Comparison of ENCODE assay signal across 8 cellular contexts in genomic region chr10:86960003-86960862, GRCh38. TPM values are rescaled to one million over a fixed set of nuclear protein-coding genes. Genes with fewer than 3 reads are reported as not detected.
DNase-seq lines count a peak whose midpoint lies in the region; ATAC-seq and TF ChIP-seq lines count a peak whose summit lies in the region.

No MANE protein-coding gene starts in this region.

- ATAC-seq in GM18517 (IDR thresholded peaks at IDR 0.05; ENCODE audit: unreplicated experiment) (peak; percentile 70), HG03097 (IDR thresholded peaks at IDR 0.05; ENCODE audit: low FRiP score, unreplicated experiment) (peak; percentile 48), lung (ENCODE audit: insufficient read depth, low FRiP score) (peak; percentile 49), HG03457 (IDR thresholded peaks at IDR 0.05; ENCODE audit: unreplicated experiment) (no peak), HG03025 (IDR thresholded peaks at IDR 0.05; ENCODE audit: low FRiP score, unreplicated experiment) (no peak)

- DNase-seq in CD1c-positive myeloid dendritic cell (ENCODE audit: extremely low spot score), result peak; percentile 73
- DNase-seq in RPMI7951 (ENCODE audit: low read depth), result peak; percentile 47
- no peak for DNase-seq in lung (ENCODE audit: low spot score)

- 75 to 83% methylated on average over 36 to 37 of the region's 37 CpGs for WGBS in lung, 2 donors

- peaks cover 0 to 33% of the 10 kb centered on the region in 2 donors for H3K4me1 ChIP-seq in lung (ENCODE audit: control insufficient read depth in 2 of 2, insufficient read depth in 2 of 2, low read length in 2 of 2)

- no peak overlapping the region for H3K4me3 ChIP-seq in lung

- H3K27me3 ChIP-seq in lung (ENCODE audit: control insufficient read depth, insufficient read depth), result no peaks in the 10 kb centered on the region

- H3K36me3 ChIP-seq in lung (ENCODE audit: control insufficient read depth in 2 of 2, insufficient read depth in 2 of 2, low read length in 2 of 2), result no peaks in the 10 kb centered on the region

- H3K9me3 ChIP-seq in lung (ENCODE audit: control insufficient read depth in 2 of 2, insufficient read depth in 1 of 2, low read length in 1 of 2), result no peaks in the 10 kb centered on the region

- TF ChIP-seq CTCF in lung (IDR thresholded peaks at IDR 0.05; ENCODE audit: control extremely low read depth, extremely low read depth), result peak; percentile 60

- H3K27ac ChIP-seq in cingulate gyrus (ENCODE audit: low read depth, low read length) (peak overlapping the region; percentile 67), lung (ENCODE audit: low read depth in 1 of 2, low read length in 1 of 2) (peak overlapping the region in 1 of 2 donors; percentile 82)

RNA-seq across cellular contexts. Expression of gene SNCG, which starts 1.8 kb away (rescaled TPM):
- total RNA-seq in RPMI7951 (2014; rRNA removed; shearing (Covaris generic)), result 0.59 and 1.6 TPM in 2 replicates
- 10 to 100 TPM in 1 of 2 donors, 1 to 10 TPM in 1; 2.3 to 23.0 TPM for total RNA-seq in lung
- 10 to 100 TPM in 1 of 2 donors, 1 to 10 TPM in 1; 5.5 to 32.8 TPM for polyA plus RNA-seq in lung

RNA-seq across cellular contexts. Expression of gene MMRN2, which starts 2.8 kb away (rescaled TPM):
- 0.39 and 0.60 TPM in 2 replicates for total RNA-seq in RPMI7951 (2014; rRNA removed; shearing (Covaris generic))
- total RNA-seq in lung, result 10 to 100 TPM; 42.3 to 55.3 TPM
- 10 to 100 TPM; 10.2 to 15.7 TPM for polyA plus RNA-seq in lung

RNA-seq across cellular contexts. Expression of gene ADIRF, which starts 8.0 kb away (rescaled TPM):
- 0.49 and 0.84 TPM in 2 replicates for total RNA-seq in RPMI7951 (2014; rRNA removed; shearing (Covaris generic))
- total RNA-seq in lung, result 100 to 1,000 TPM in 1 of 2 donors, 10 to 100 TPM in 1; 61.4 to 171 TPM
- polyA plus RNA-seq in lung, result 100 to 1,000 TPM; 469 to 597 TPM

RNA-seq across cellular contexts. Expression of gene FAM25A, which starts 59.9 kb away (rescaled TPM):
- total RNA-seq in RPMI7951 (2014; rRNA removed; shearing (Covaris generic)), result not detected in 2 replicates
- not detected for total RNA-seq in lung
- under 1 TPM in 1 of 2 donors, not detected in 1; 0.45 TPM for polyA plus RNA-seq in lung

Comparison
In these comparisons a context has a peak if more than half of its experiments do, and no peak if none do; other contexts are left out.
1. ATAC-seq: peak in GM18517 (single experiment), HG03097 (single experiment) and lung (single experiment); none in HG03457 (single experiment) and HG03025 (single experiment).
2. RNA of gene MMRN2, which starts 2.8 kb away (total RNA-seq): 42.3 to 55.3 TPM in lung; 0.39 to 0.60 TPM in RPMI7951; every median in the first group is over 10 times any median in the second.
3. RNA of gene ADIRF, which starts 8.0 kb away (total RNA-seq): 61.4 to 171 TPM in lung; 0.49 to 0.84 TPM in RPMI7951; every median in the first group is over 10 times any median in the second.